Comparison of ENCODE assay signal across 17 cellular contexts in genomic region chr9:92463387-92463786, GRCh38. TPM values are rescaled to one million over a fixed set of nuclear protein-coding genes. Genes with fewer than 3 reads are reported as not detected.
"Had no signal": no experiment of that assay in that cellular context is flagged by ENCODE, and none has a peak within 500 bp of the region (broad histone marks: within the 10 kb centered on the region; RNA-seq: fewer than 3 reads in every experiment).

No MANE protein-coding gene starts in this region.

- H3K9me3 Mint-ChIP-seq: activated CD4-positive, alpha-beta T cell treated with anti-CD3 and anti-CD28 coated beads, Interleukin-2, amount 10 ng/mL, durations not matched to agents 7 days and 5 days; activated naive CD4-positive, alpha-beta T cell treated with anti-CD3 and anti-CD28 coated beads for 36 hours; brain; memory B cell; stimulated activated memory B cell treated with anti-CD40 and anti-IgM and Interleukin-4, amounts not matched to agents 10 μg/mL and 1 μg/mL and 100 μg/mL, for 72 hours had no signal

- H3K36me3 ChIP-seq: adrenal gland, upper lobe of right lung had no signal

- H3K27me3 Mint-ChIP-seq: activated CD4-positive, alpha-beta T cell treated with anti-CD3 and anti-CD28 coated beads, Interleukin-2, amount 10 ng/mL, durations not matched to agents 7 days and 5 days; memory B cell; stimulated activated memory B cell treated with anti-CD40 and anti-IgM and Interleukin-4, amounts not matched to agents 10 μg/mL and 1 μg/mL and 100 μg/mL, for 72 hours had no signal

- DNase-seq: activated CD4-positive, alpha-beta T cell treated with anti-CD3 and anti-CD28 coated beads, Interleukin-2, amount 10 ng/mL, durations not matched to agents 7 days and 5 days; activated CD4-positive, CD25-positive, alpha-beta regulatory T cell; activated CD8-positive, alpha-beta memory T cell treated with anti-CD3 and anti-CD28 coated beads for 24 hours; activated naive CD4-positive, alpha-beta T cell treated with anti-CD3 and anti-CD28 coated beads for 36 hours; heart left ventricle; islet precursor cell; retina; substantia nigra; T-helper 2 cell; upper lobe of right lung had no signal

- H3K27ac ChIP-seq: foreskin keratinocyte, upper lobe of right lung had no signal

- H3K4me1 Mint-ChIP-seq: activated CD4-positive, alpha-beta T cell treated with anti-CD3 and anti-CD28 coated beads, Interleukin-2, amount 10 ng/mL, durations not matched to agents 7 days and 5 days; brain; memory B cell; stimulated activated memory B cell treated with anti-CD40 and anti-IgM and Interleukin-4, amounts not matched to agents 10 μg/mL and 1 μg/mL and 100 μg/mL, for 72 hours had no signal

- H3K36me3 Mint-ChIP-seq: brain, memory B cell had no signal

- H3K4me3 Mint-ChIP-seq: activated CD4-positive, alpha-beta T cell treated with anti-CD3 and anti-CD28 coated beads, Interleukin-2, amount 10 ng/mL, durations not matched to agents 7 days and 5 days; activated naive CD4-positive, alpha-beta T cell treated with anti-CD3 and anti-CD28 coated beads for 36 hours; brain; memory B cell; stimulated activated memory B cell treated with anti-CD40 and anti-IgM and Interleukin-4, amounts not matched to agents 10 μg/mL and 1 μg/mL and 100 μg/mL, for 72 hours had no signal

- H3K9me3 ChIP-seq: adrenal gland, heart left ventricle, upper lobe of right lung had no signal

- H3K27me3 ChIP-seq: adrenal gland, foreskin keratinocyte, heart left ventricle, upper lobe of right lung had no signal

- H3K27ac Mint-ChIP-seq: activated CD4-positive, alpha-beta T cell treated with anti-CD3 and anti-CD28 coated beads, Interleukin-2, amount 10 ng/mL, durations not matched to agents 7 days and 5 days; activated naive CD4-positive, alpha-beta T cell treated with anti-CD3 and anti-CD28 coated beads for 36 hours; brain; memory B cell; stimulated activated memory B cell treated with anti-CD40 and anti-IgM and Interleukin-4, amounts not matched to agents 10 μg/mL and 1 μg/mL and 100 μg/mL, for 72 hours had no signal

- H3K4me3 ChIP-seq: adrenal gland, heart left ventricle, upper lobe of right lung had no signal

- H3K4me1 ChIP-seq: upper lobe of right lung had no signal

RNA-seq across cellular contexts. Expression of gene ASPN, which starts 18.9 kb away (rescaled TPM):
- total RNA-seq: activated CD4-positive, alpha-beta T cell treated with anti-CD3 and anti-CD28 coated beads, Interleukin-2, amount 10 ng/mL, durations not matched to agents 7 days and 5 days; activated naive CD4-positive, alpha-beta T cell treated with anti-CD3 and anti-CD28 coated beads for 36 hours; foreskin keratinocyte had no signal

RNA-seq across cellular contexts. Expression of gene OMD, which starts 39.1 kb away (rescaled TPM):
- total RNA-seq: activated CD4-positive, alpha-beta T cell treated with anti-CD3 and anti-CD28 coated beads, Interleukin-2, amount 10 ng/mL, durations not matched to agents 7 days and 5 days; activated naive CD4-positive, alpha-beta T cell treated with anti-CD3 and anti-CD28 coated beads for 36 hours; foreskin keratinocyte had no signal
- polyA plus RNA-seq: foreskin keratinocyte, neural cell had no signal

RNA-seq across cellular contexts. Expression of gene OGN, which starts 59.0 kb away (rescaled TPM):
- total RNA-seq: activated naive CD4-positive, alpha-beta T cell treated with anti-CD3 and anti-CD28 coated beads for 36 hours; foreskin keratinocyte; left lobe of liver had no signal
- polyA plus RNA-seq: foreskin keratinocyte, neural cell had no signal
